Comparison of ENCODE assay signal across 32 cellular contexts in the genomic region with DNA sequence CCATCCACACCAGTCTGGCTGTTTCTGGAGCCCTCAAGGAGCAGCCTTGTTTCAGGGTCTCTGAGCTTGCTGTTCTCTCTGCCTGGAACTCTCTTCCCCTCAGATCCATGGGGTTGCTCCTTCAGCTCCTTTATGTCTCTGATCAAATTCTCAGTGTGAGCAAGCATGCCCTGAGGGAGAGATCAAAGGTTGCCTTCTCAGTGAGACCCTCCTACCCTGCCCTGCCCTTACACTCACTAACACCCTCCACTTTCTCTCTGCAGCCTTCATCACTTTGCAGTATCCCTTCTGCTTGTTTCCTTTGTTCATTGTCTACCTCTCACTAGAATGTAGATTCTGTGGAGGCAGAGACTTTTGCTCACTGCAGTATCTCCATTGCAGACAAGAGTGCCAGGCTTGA. TPM values are rescaled to one million over a fixed set of nuclear protein-coding genes. Genes with fewer than 3 reads are reported as not detected.
"Had no signal": no experiment of that assay in that cellular context is flagged by ENCODE, and none has a peak within 500 bp of the region (broad histone marks: within the 10 kb centered on the region; RNA-seq: fewer than 3 reads in every experiment).

No MANE protein-coding gene starts in this region.

- H3K27me3 Mint-ChIP-seq: activated CD4-positive, alpha-beta T cell treated with anti-CD3 and anti-CD28 coated beads, Interleukin-2, amount 10 ng/mL, durations not matched to agents 7 days and 5 days; activated naive CD8-positive, alpha-beta T cell treated with anti-CD3 and anti-CD28 coated beads, Interleukin-2, amount 10 ng/mL, durations not matched to agents 7 days and 5 days; brain had no signal

- DNase-seq: activated CD4-positive, alpha-beta memory T cell treated with anti-CD3 and anti-CD28 coated beads, Interleukin-2, amount 10 ng/mL, durations not matched to agents 7 days and 5 days; activated CD4-positive, alpha-beta T cell treated with anti-CD3 and anti-CD28 coated beads for 1 hour; activated CD4-positive, alpha-beta T cell treated with anti-CD3 and anti-CD28 coated beads for 4 hours; activated CD4-positive, alpha-beta T cell treated with anti-CD3 and anti-CD28 coated beads, Interleukin-2, amount 10 ng/mL, durations not matched to agents 7 days and 5 days; activated CD4-positive, alpha-beta T cell treated with anti-CD3 and anti-CD28 coated beads, Interleukin-2, amount 50 U/mL, for 4 hours; activated CD8-positive, alpha-beta memory T cell treated with anti-CD3 and anti-CD28 coated beads, Interleukin-2, amount 50 U/mL, for 48 hours; activated gamma-delta T cell; activated naive CD4-positive, alpha-beta T cell; activated naive CD4-positive, alpha-beta T cell treated with anti-CD3 and anti-CD28 coated beads, Interleukin-2, amount 10 ng/mL, durations not matched to agents 7 days and 5 days; activated naive CD8-positive, alpha-beta T cell treated with anti-CD3 and anti-CD28 coated beads, Interleukin-2, amount 10 ng/mL, durations not matched to agents 7 days and 5 days; activated T-cell treated with anti-CD3 and anti-CD28 coated beads for 4 hours; activated T-cell treated with anti-CD3 and anti-CD28 coated beads, Interleukin-2, amount 50 U/mL, for 24 hours; activated T-cell treated with anti-CD3 and anti-CD28 coated beads, Interleukin-2, amount 50 U/mL, for 72 hours; central memory CD4-positive, alpha-beta T cell; cerebellar nuclear complex; colonic mucosa; effector memory CD4-positive, alpha-beta T cell; endodermal cell; erythroblast; foreskin keratinocyte; head of caudate nucleus; hippocampal formation; T-helper 17 cell; T1000 had no signal

- H3K4me1 Mint-ChIP-seq: activated CD4-positive, alpha-beta memory T cell treated with anti-CD3 and anti-CD28 coated beads, Interleukin-2, amount 10 ng/mL, durations not matched to agents 7 days and 5 days; activated CD4-positive, alpha-beta T cell treated with anti-CD3 and anti-CD28 coated beads, Interleukin-2, amount 10 ng/mL, durations not matched to agents 7 days and 5 days; activated naive CD4-positive, alpha-beta T cell treated with anti-CD3 and anti-CD28 coated beads, Interleukin-2, amount 10 ng/mL, durations not matched to agents 7 days and 5 days; activated naive CD8-positive, alpha-beta T cell treated with anti-CD3 and anti-CD28 coated beads, Interleukin-2, amount 10 ng/mL, durations not matched to agents 7 days and 5 days; brain had no signal

- H3K36me3 ChIP-seq: ascending aorta, breast epithelium, cardiac muscle cell, colonic mucosa, esophagus muscularis mucosa, gastroesophageal sphincter had no signal

- H3K4me1 ChIP-seq: ascending aorta, breast epithelium, colonic mucosa, esophagus muscularis mucosa, foreskin keratinocyte, gastroesophageal sphincter had no signal

- ATAC-seq: activated naive CD4-positive, alpha-beta T cell treated with anti-CD3 and anti-CD28 coated beads, Interleukin-2, amount 50 U/mL, for 72 hours; activated T-cell treated with anti-CD3 and anti-CD28 coated beads, Interleukin-2, amount 50 U/mL, for 72 hours; foreskin keratinocyte; gastroesophageal sphincter; T-helper 17 cell had no signal

- H3K36me3 Mint-ChIP-seq: activated naive CD4-positive, alpha-beta T cell treated with anti-CD3 and anti-CD28 coated beads, Interleukin-2, amount 10 ng/mL, durations not matched to agents 7 days and 5 days; activated naive CD4-positive, alpha-beta T cell treated with anti-CD3 and anti-CD28 coated beads, Interleukin-2, amount 50 U/mL, for 72 hours; activated naive CD8-positive, alpha-beta T cell treated with anti-CD3 and anti-CD28 coated beads, Interleukin-2, amount 10 ng/mL, durations not matched to agents 7 days and 5 days; brain had no signal

- H3K4me3 Mint-ChIP-seq: activated CD4-positive, alpha-beta memory T cell treated with anti-CD3 and anti-CD28 coated beads, Interleukin-2, amount 10 ng/mL, durations not matched to agents 7 days and 5 days; activated CD4-positive, alpha-beta T cell treated with anti-CD3 and anti-CD28 coated beads, Interleukin-2, amount 10 ng/mL, durations not matched to agents 7 days and 5 days; activated naive CD4-positive, alpha-beta T cell treated with anti-CD3 and anti-CD28 coated beads, Interleukin-2, amount 10 ng/mL, durations not matched to agents 7 days and 5 days; activated naive CD8-positive, alpha-beta T cell treated with anti-CD3 and anti-CD28 coated beads, Interleukin-2, amount 10 ng/mL, durations not matched to agents 7 days and 5 days; activated T-cell treated with anti-CD3 and anti-CD28 coated beads, Interleukin-2, amount 50 U/mL, for 24 hours; activated T-cell treated with anti-CD3 and anti-CD28 coated beads, Interleukin-2, amount 50 U/mL, for 72 hours; brain; endodermal cell; T-helper 17 cell; T-helper 2 cell treated with Interferon-gamma antibody and Interleukin-4, amounts not matched to agents 5 μg/mL and 100 μg/mL, for 36 hours had no signal

- H3K9me3 ChIP-seq: ascending aorta, breast epithelium, colonic mucosa, esophagus muscularis mucosa, gastroesophageal sphincter had no signal

- H3K27ac Mint-ChIP-seq: activated CD4-positive, alpha-beta memory T cell treated with anti-CD3 and anti-CD28 coated beads, Interleukin-2, amount 10 ng/mL, durations not matched to agents 7 days and 5 days; activated CD4-positive, alpha-beta T cell treated with anti-CD3 and anti-CD28 coated beads, Interleukin-2, amount 10 ng/mL, durations not matched to agents 7 days and 5 days; activated naive CD4-positive, alpha-beta T cell treated with anti-CD3 and anti-CD28 coated beads, Interleukin-2, amount 10 ng/mL, durations not matched to agents 7 days and 5 days; activated naive CD8-positive, alpha-beta T cell treated with anti-CD3 and anti-CD28 coated beads, Interleukin-2, amount 10 ng/mL, durations not matched to agents 7 days and 5 days; activated T-cell treated with anti-CD3 and anti-CD28 coated beads, Interleukin-2, amount 50 U/mL, for 24 hours; activated T-cell treated with anti-CD3 and anti-CD28 coated beads, Interleukin-2, amount 50 U/mL, for 72 hours; brain; endodermal cell; T-helper 17 cell; T-helper 2 cell treated with Interferon-gamma antibody and Interleukin-4, amounts not matched to agents 5 μg/mL and 100 μg/mL, for 36 hours had no signal

- H3K4me3 ChIP-seq: ascending aorta, breast epithelium, cardiac muscle cell, colonic mucosa, esophagus muscularis mucosa, gastroesophageal sphincter had no signal

- H3K9me3 Mint-ChIP-seq: activated CD4-positive, alpha-beta memory T cell treated with anti-CD3 and anti-CD28 coated beads, Interleukin-2, amount 10 ng/mL, durations not matched to agents 7 days and 5 days; activated CD4-positive, alpha-beta T cell treated with anti-CD3 and anti-CD28 coated beads, Interleukin-2, amount 10 ng/mL, durations not matched to agents 7 days and 5 days; activated naive CD4-positive, alpha-beta T cell treated with anti-CD3 and anti-CD28 coated beads, Interleukin-2, amount 10 ng/mL, durations not matched to agents 7 days and 5 days; activated naive CD4-positive, alpha-beta T cell treated with anti-CD3 and anti-CD28 coated beads, Interleukin-2, amount 50 U/mL, for 72 hours; activated naive CD8-positive, alpha-beta T cell treated with anti-CD3 and anti-CD28 coated beads, Interleukin-2, amount 10 ng/mL, durations not matched to agents 7 days and 5 days; activated T-cell treated with anti-CD3 and anti-CD28 coated beads, Interleukin-2, amount 50 U/mL, for 24 hours; T-helper 2 cell treated with Interferon-gamma antibody and Interleukin-4, amounts not matched to agents 5 μg/mL and 100 μg/mL, for 36 hours had no signal

- H3K27ac ChIP-seq: ascending aorta, breast epithelium, cardiac muscle cell, colonic mucosa, esophagus muscularis mucosa, foreskin keratinocyte, gastroesophageal sphincter had no signal

- H3K27me3 ChIP-seq: ascending aorta, breast epithelium, cardiac muscle cell, colonic mucosa, esophagus muscularis mucosa, foreskin keratinocyte, gastroesophageal sphincter had no signal

RNA-seq across cellular contexts. Expression of gene BEND4, which starts 19.9 kb away (rescaled TPM):
- total RNA-seq: ascending aorta, foreskin keratinocyte had no signal
